8 cellular contexts compared by ENCODE assay signal in genomic region chr7:5595545-5596045, GRCh38. TPM values are rescaled to one million over a fixed set of nuclear protein-coding genes. Genes with fewer than 3 reads are reported as not detected.
A peak's percentile ranks its signal among the peaks of the same experiment; 100 is the strongest.
DNase-seq lines count a peak whose midpoint lies in the region; ATAC-seq lines count a peak whose summit lies in the region.

No MANE protein-coding gene starts in this region.

- no peaks in the 10 kb centered on the region for H3K9me3 ChIP-seq in CD8-positive, alpha-beta memory T cell (ENCODE audit: low read length)
- no peaks in the 10 kb centered on the region for H3K9me3 ChIP-seq in thymus (ENCODE audit: control insufficient read depth)

- peak overlapping the region; percentile 61 to 85 (median 75) for H3K4me3 Mint-ChIP-seq in CD8-positive, alpha-beta memory T cell

- POLR2A ChIA-PET in CD8-positive, alpha-beta memory T cell (lab: Charles Lee), result no interaction called here

- ATAC-seq in HG02870 (IDR thresholded peaks at IDR 0.05; ENCODE audit: unreplicated experiment) (no peak), GM18502 (IDR thresholded peaks at IDR 0.05; ENCODE audit: poor library complexity, unreplicated experiment) (no peak)

- no peaks in the 10 kb centered on the region for H3K9me3 Mint-ChIP-seq in CD8-positive, alpha-beta memory T cell

- no peaks in the 10 kb centered on the region for H3K36me3 ChIP-seq in CD8-positive, alpha-beta memory T cell (ENCODE audit: insufficient read depth, low read length)
- H3K36me3 ChIP-seq in thymus (ENCODE audit: control insufficient read depth, insufficient read depth), result no peaks in the 10 kb centered on the region

- peaks cover 21% of the 10 kb centered on the region for H3K4me1 ChIP-seq in CD8-positive, alpha-beta memory T cell (ENCODE audit: insufficient read depth, low read length)
- peaks cover 10% of the 10 kb centered on the region for H3K4me1 ChIP-seq in thymus (ENCODE audit: control insufficient read depth, insufficient read depth, low read length)

- CTCF ChIA-PET in CD8-positive, alpha-beta memory T cell (lab: Charles Lee), result interaction anchor here (1.5 kb wide), 1 partner anchor 10 kb away, joined by 3 read pairs; no protein-coding TSS in a partner anchor

- 3% methylated on average over 9 of the region's 9 CpGs for WGBS in thymus

- peak in 1 of 5 donors; percentile 19 for DNase-seq in CD8-positive, alpha-beta memory T cell
- DNase-seq in M059J (ENCODE audit: low read depth), result peak; percentile 80
- peak; percentile 49 for DNase-seq in astrocyte of the hippocampus (ENCODE audit: low read depth, low spot score)
- no peak for DNase-seq in stimulated activated CD4-positive, alpha-beta T cell treated with anti-CD3 and anti-CD28 coated beads, Interleukin-2, amount 100 ng/mL, for 24 hours

- peaks cover 14 to 27% of the 10 kb centered on the region in 2 donors for H3K27me3 Mint-ChIP-seq in CD8-positive, alpha-beta memory T cell

- H3K4me1 Mint-ChIP-seq in CD8-positive, alpha-beta memory T cell, result peaks cover 14 to 27% (median 18%) of the 10 kb centered on the region in 3 donors

- H3K27me3 ChIP-seq in CD8-positive, alpha-beta memory T cell (ENCODE audit: insufficient read depth, low read length, poor library complexity, severe bottlenecking), result peaks cover 18% of the 10 kb centered on the region
- H3K27me3 ChIP-seq in layer of hippocampus (ENCODE audit: control insufficient read depth, insufficient read depth, low read length), result no peaks in the 10 kb centered on the region
- H3K27me3 ChIP-seq in thymus (ENCODE audit: control insufficient read depth, insufficient read depth), result peaks cover 57% of the 10 kb centered on the region

- peak overlapping the region; percentile 66 for H3K27ac ChIP-seq in CD8-positive, alpha-beta memory T cell (ENCODE audit: low read depth, low read length)
- H3K27ac ChIP-seq in layer of hippocampus (ENCODE audit: low read depth, low read length), result peak overlapping the region; percentile 65
- H3K27ac ChIP-seq in thymus (ENCODE audit: low read depth), result no peak overlapping the region

- H3K36me3 Mint-ChIP-seq in CD8-positive, alpha-beta memory T cell, result no peaks in the 10 kb centered on the region

- peak overlapping the region; percentile 32 for H3K4me3 ChIP-seq in CD8-positive, alpha-beta memory T cell (ENCODE audit: low read length)
- peak overlapping the region; percentile 19 for H3K4me3 ChIP-seq in thymus (ENCODE audit: low read length)

- peak overlapping the region in 5 of 8 donors; percentile 31 to 74 (median 62) for H3K27ac Mint-ChIP-seq in CD8-positive, alpha-beta memory T cell

RNA-seq across cellular contexts. Expression of gene FSCN1, which starts 3.0 kb away (rescaled TPM):
- total RNA-seq in CD8-positive, alpha-beta memory T cell, result 1 to 10 TPM; 4.8 to 5.7 TPM
- polyA plus RNA-seq in CD8-positive, alpha-beta memory T cell, result 0.37 TPM
- 96.7 and 132 TPM in 2 replicates for total RNA-seq in M059J (2014; rRNA removed; shearing (Covaris generic))
- 27.2 TPM for polyA plus RNA-seq in thymus

Comparison
In these comparisons a context has a peak if more than half of its experiments do, and no peak if none do; other contexts are left out.
1. DNase-seq: peak in M059J (single experiment) and astrocyte of the hippocampus (single experiment); none in stimulated activated CD4-positive, alpha-beta T cell treated with anti-CD3 and anti-CD28 coated beads, Interleukin-2, amount 100 ng/mL, for 24 hours (0 of 2).
2. RNA of gene FSCN1, which starts 3.0 kb away (total RNA-seq): 96.7 to 132 TPM in M059J; 4.8 to 5.7 TPM in CD8-positive, alpha-beta memory T cell; every median in the first group is over 10 times any median in the second.